14 cellular contexts compared by ENCODE assay signal in genomic region chr6:121482004-121482693, GRCh38. TPM values are rescaled to one million over a fixed set of nuclear protein-coding genes. Genes with fewer than 3 reads are reported as not detected.
DNase-seq lines count a peak whose midpoint lies in the region; ATAC-seq, FAIRE-seq and TF ChIP-seq lines count a peak whose summit lies in the region.
"Had no signal": no experiment of that assay in that cellular context is flagged by ENCODE, and none has a peak within 500 bp of the region (broad histone marks: within the 10 kb centered on the region; RNA-seq: fewer than 3 reads in every experiment).

No MANE protein-coding gene starts in this region.

- no peaks in the 10 kb centered on the region for H3K79me2 ChIP-seq in ACC112 (ENCODE audit: control insufficient read depth, insufficient read depth, low read length, unreplicated experiment)

- H3K27ac ChIP-seq in ACC112 (ENCODE audit: low read depth, low read length), result peak overlapping the region; percentile 40
- H3K27ac ChIP-seq in brain microvascular endothelial cell, result peak overlapping the region; percentile 8
- no peak overlapping the region for H3K27ac ChIP-seq in psoas muscle
- H3K27ac ChIP-seq: upper lobe of left lung had no signal

- H3K9me3 ChIP-seq in psoas muscle, result no peaks in the 10 kb centered on the region
- H3K9me3 ChIP-seq: upper lobe of left lung had no signal

- WGBS in psoas muscle, 3 donors, result 73 to 78% (median 75%) methylated on average over 6 of the region's 6 CpGs

- no peaks in the 10 kb centered on the region for H3K27me3 ChIP-seq in ACC112 (ENCODE audit: insufficient read depth, low read length)
- H3K27me3 ChIP-seq in brain microvascular endothelial cell (replicated peaks), result no peaks in the 10 kb centered on the region
- H3K27me3 ChIP-seq in psoas muscle (ENCODE audit: insufficient read depth in 3 of 3, low read length in 2 of 3), result no peaks in the 10 kb centered on the region
- H3K27me3 ChIP-seq: upper lobe of left lung had no signal

- intact Hi-C loops in psoas muscle (cut with DNase I), result no loop called here

- FAIRE-seq in frontal cortex (lab: Jason Lieb, UNC), result no peak
- FAIRE-seq: small intestine had no signal

- H3K36me3 ChIP-seq in ACC112 (ENCODE audit: insufficient read depth, low read length), result no peaks in the 10 kb centered on the region
- no peaks in the 10 kb centered on the region for H3K36me3 ChIP-seq in brain microvascular endothelial cell (replicated peaks)
- H3K36me3 ChIP-seq in psoas muscle (ENCODE audit: insufficient read depth in 1 of 2, low read depth in 1 of 2), result no peaks in the 10 kb centered on the region
- H3K36me3 ChIP-seq: upper lobe of left lung had no signal

- no peak overlapping the region for H2AFZ ChIP-seq in ACC112 (ENCODE audit: low read length, unreplicated experiment)

- in situ Hi-C loops in brain microvascular endothelial cell (cut with HindIII; ENCODE audit: low pct_ligation_motif_present, low sequenced_read_pairs), result no loop called here

- no peak overlapping the region for H3K4me3 ChIP-seq in ACC112 (ENCODE audit: low read depth, low read length)
- H3K4me3 ChIP-seq in brain microvascular endothelial cell (ENCODE audit: low read depth, low read length), result no peak overlapping the region
- H3K4me3 ChIP-seq in psoas muscle, result no peak overlapping the region
- H3K4me3 ChIP-seq: upper lobe of left lung had no signal

- ATAC-seq in psoas muscle, result no peak
- ATAC-seq: activated CD8-positive, alpha-beta T cell treated with anti-CD3 and anti-CD28 coated beads, Interleukin-2, amount 10 ng/mL, durations not matched to agents 7 days and 5 days; effector memory CD8-positive, alpha-beta T cell had no signal

- DNase-seq in HS-5 (ENCODE audit: low read depth) (peak; percentile 77), brain microvascular endothelial cell (peak; percentile 70), iris pigment epithelial cell (ENCODE audit: low read depth) (peak; percentile 84), psoas muscle (no peak), T-helper 1 cell (no peak), frontal cortex (ENCODE audit: low spot score in 2 of 2) (no peak)
- no peak for DNase-seq in activated CD8-positive, alpha-beta memory T cell treated with anti-CD3 and anti-CD28 coated beads for 24 hours
- DNase-seq: activated CD8-positive, alpha-beta T cell treated with anti-CD3 and anti-CD28 coated beads, Interleukin-2, amount 10 ng/mL, durations not matched to agents 7 days and 5 days; effector memory CD8-positive, alpha-beta T cell; naive B cell; small intestine; T-helper 9 cell; upper lobe of left lung had no signal

- H3K4me1 ChIP-seq in ACC112 (ENCODE audit: control insufficient read depth, insufficient read depth, low read length, unreplicated experiment) (peaks cover 16% of the 10 kb centered on the region), psoas muscle (no peaks in the 10 kb centered on the region)
- H3K4me1 ChIP-seq: upper lobe of left lung had no signal

- TF ChIP-seq CTCF in brain microvascular endothelial cell (IDR thresholded peaks at IDR 0.05; ENCODE audit: low read depth, low read length, missing control alignments) (no peak), psoas muscle (IDR thresholded peaks at IDR 0.05) (no peak)

RNA-seq across cellular contexts. Expression of gene GJA1, which starts 46.7 kb away (rescaled TPM):
- total RNA-seq in psoas muscle, result 10 to 100 TPM in 3 of 4 donors, 1 to 10 TPM in 1; 9.8 to 20.2 (median 11.6) TPM
- polyA plus RNA-seq in psoas muscle, result 1 to 10 TPM; 5.8 to 7.5 (median 6.0) TPM
- total RNA-seq in frontal cortex, result 91.3 TPM
- total RNA-seq: activated CD8-positive, alpha-beta T cell treated with anti-CD3 and anti-CD28 coated beads, Interleukin-2, amount 10 ng/mL, durations not matched to agents 7 days and 5 days had no signal

Comparison
In these comparisons a context has a peak if more than half of its experiments do, and no peak if none do; other contexts are left out.
1. DNase-seq: peak in HS-5 (single experiment), brain microvascular endothelial cell (single experiment) and iris pigment epithelial cell (single experiment); none in psoas muscle (0 of 2), activated CD8-positive, alpha-beta memory T cell treated with anti-CD3 and anti-CD28 coated beads for 24 hours (single experiment), T-helper 1 cell (0 of 5) and frontal cortex (0 of 2).